ENCODE assay signal across 13 cellular contexts in the genomic region with DNA sequence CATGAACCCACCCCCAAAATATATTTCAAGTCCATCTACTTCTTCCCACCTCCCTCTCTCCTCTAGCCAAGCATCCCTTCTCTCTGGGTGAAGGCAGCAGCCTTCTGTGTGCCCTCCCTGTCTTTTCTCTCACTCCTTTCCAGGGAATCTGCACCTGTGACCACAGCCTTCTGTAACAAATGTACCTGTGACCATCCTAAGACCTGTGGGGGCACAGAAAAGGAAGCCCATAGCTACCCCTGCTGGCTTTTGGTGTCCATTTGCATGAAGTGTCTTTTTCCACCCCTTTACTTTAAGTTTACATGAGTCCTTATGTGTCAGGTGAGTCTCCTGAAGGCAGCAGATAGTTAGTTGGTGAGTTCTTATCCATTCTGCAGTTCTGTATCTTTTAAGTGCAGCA. TPM values are rescaled to one million over a fixed set of nuclear protein-coding genes. Genes with fewer than 3 reads are reported as not detected.
DNase-seq lines count a peak whose midpoint lies in the region; ATAC-seq and TF ChIP-seq lines count a peak whose summit lies in the region.
"Had no signal": no experiment of that assay in that cellular context is flagged by ENCODE, and none has a peak within 500 bp of the region (broad histone marks: within the 10 kb centered on the region; RNA-seq: fewer than 3 reads in every experiment).

No MANE protein-coding gene starts in this region.

- no peak for TF ChIP-seq POLR2A in uterus (IDR thresholded peaks at IDR 0.05)

- H3K4me3 ChIP-seq in GM23338 (no peak overlapping the region), liver (ENCODE audit: low read depth in 1 of 3, low read length in 3 of 3) (no peak overlapping the region), uterus (no peak overlapping the region)
- H3K4me3 ChIP-seq: cardiac muscle cell had no signal

- H3K9me3 ChIP-seq in T-helper 17 cell (ENCODE audit: control insufficient read depth, low read length, poor library complexity, severe bottlenecking) (no peaks in the 10 kb centered on the region), liver (ENCODE audit: control insufficient read depth in 4 of 4, low read length in 3 of 4) (no peaks in the 10 kb centered on the region), uterus (no peaks in the 10 kb centered on the region)

- H3K4me2 ChIP-seq in GM23338, result no peak overlapping the region

- no peaks in the 10 kb centered on the region for H3F3A ChIP-seq in GM23338 (replicated peaks; ENCODE audit: low read depth)

- H3K36me3 Mint-ChIP-seq in GM23338 (ENCODE audit: low read depth), result no peaks in the 10 kb centered on the region
- no peaks in the 10 kb centered on the region for H3K36me3 Mint-ChIP-seq in T-helper 17 cell (ENCODE audit: low read depth)
- H3K36me3 Mint-ChIP-seq: type B pancreatic cell had no signal

- H3K27ac ChIP-seq in GM23338 (ENCODE audit: low read depth), result no peak overlapping the region
- H3K27ac ChIP-seq in liver (ENCODE audit: low read depth in 1 of 2, low read length in 2 of 2), result no peak overlapping the region
- H3K27ac ChIP-seq in uterus, result no peak overlapping the region
- H3K27ac ChIP-seq: cardiac muscle cell, RWPE1 had no signal

- ATAC-seq in GM23338 (peak; percentile 61), T-helper 17 cell (no peak), GM19455 (IDR thresholded peaks at IDR 0.05; ENCODE audit: unreplicated experiment) (no peak), HG03469 (IDR thresholded peaks at IDR 0.05; ENCODE audit: unreplicated experiment) (no peak)

- TF ChIP-seq CTCF in GM23338 (conservative IDR thresholded peaks at IDR 0.05; ENCODE audit: low read depth in 2 of 2), result peak; percentile 41 to 62; a peak in 3 of 4 replicates
- TF ChIP-seq CTCF in liver (IDR thresholded peaks at IDR 0.05; ENCODE audit: low read depth, low read length, missing input control), result no peak
- TF ChIP-seq CTCF in uterus (IDR thresholded peaks at IDR 0.05), result peak in 1 of 4 experiments; percentile 8

- H3K27me3 Mint-ChIP-seq in GM23338 (ENCODE audit: insufficient read depth, low read depth, poor library complexity), result peaks cover 2% of the 10 kb centered on the region
- H3K27me3 Mint-ChIP-seq in T-helper 17 cell, result peaks cover 5% of the 10 kb centered on the region

- H3K27me3 ChIP-seq in GM23338 (ENCODE audit: insufficient read depth), result no peaks in the 10 kb centered on the region
- no peaks in the 10 kb centered on the region for H3K27me3 ChIP-seq in liver (ENCODE audit: control insufficient read depth in 4 of 4, insufficient read depth in 4 of 4, low read length in 3 of 4)
- no peaks in the 10 kb centered on the region for H3K27me3 ChIP-seq in uterus
- H3K27me3 ChIP-seq: cardiac muscle cell had no signal

- peaks cover 15% of the 10 kb centered on the region for H3K4me1 Mint-ChIP-seq in GM23338
- peaks cover 27% of the 10 kb centered on the region for H3K4me1 Mint-ChIP-seq in T-helper 17 cell

- TF ChIP-seq RAD21 in liver (IDR thresholded peaks at IDR 0.05), result peak; percentile 60 to 61

- no peaks in the 10 kb centered on the region for H3K9me2 ChIP-seq in GM23338 (ENCODE audit: insufficient read depth)

- H2AFZ ChIP-seq in GM23338, result no peak overlapping the region

- H3K9me3 Mint-ChIP-seq in GM23338, result no peaks in the 10 kb centered on the region

- H3K4me1 ChIP-seq in GM23338 (ENCODE audit: insufficient read depth), result no peaks in the 10 kb centered on the region
- peaks cover 0 to 2% (median 0%) of the 10 kb centered on the region in 4 donors for H3K4me1 ChIP-seq in liver (ENCODE audit: control insufficient read depth in 4 of 4, insufficient read depth in 4 of 4, low read length in 3 of 4)
- H3K4me1 ChIP-seq in uterus, result no peaks in the 10 kb centered on the region

- peak; percentile 5 for DNase-seq in NCI-H748 (lab: John Stamatoyannopoulos, UW; ENCODE audit: unreplicated experiment)
- no peak for DNase-seq in NCI-H748 treated with DMSO at 0.1 percent for 48 hours (lab: John Stamatoyannopoulos, UW)
- DNase-seq in GM23338 (ENCODE audit: low spot score), result peak; percentile 46
- no peak for DNase-seq in T-helper 17 cell
- no peak for DNase-seq in uterus
- DNase-seq: activated naive CD4-positive, alpha-beta T cell treated with anti-CD3 and anti-CD28 coated beads, Interleukin-2, amount 50 U/mL, for 16 hours; islet precursor cell had no signal

- H4K20me1 ChIP-seq in GM23338 (replicated peaks; ENCODE audit: insufficient read depth), result no peaks in the 10 kb centered on the region

- no peak overlapping the region for H3K27ac Mint-ChIP-seq in GM23338
- no peak overlapping the region for H3K27ac Mint-ChIP-seq in T-helper 17 cell
- H3K27ac Mint-ChIP-seq: type B pancreatic cell had no signal

- no peak overlapping the region for H3K9ac ChIP-seq in liver (ENCODE audit: low read depth in 1 of 2, low read length in 2 of 2)

- H3K36me3 ChIP-seq in GM23338 (ENCODE audit: insufficient read depth), result no peaks in the 10 kb centered on the region
- H3K36me3 ChIP-seq in liver (ENCODE audit: control insufficient read depth in 4 of 4, insufficient read depth in 3 of 4, low read depth in 1 of 4, low read length in 3 of 4), result no peaks in the 10 kb centered on the region
- no peaks in the 10 kb centered on the region for H3K36me3 ChIP-seq in uterus
- H3K36me3 ChIP-seq: cardiac muscle cell had no signal

- no peak overlapping the region for H3K4me3 Mint-ChIP-seq in GM23338
- peak overlapping the region; percentile 12 for H3K4me3 Mint-ChIP-seq in T-helper 17 cell
- H3K4me3 Mint-ChIP-seq: type B pancreatic cell had no signal

- H3K79me2 ChIP-seq in GM23338 (replicated peaks; ENCODE audit: insufficient read depth), result no peaks in the 10 kb centered on the region

- intact Hi-C loops in uterus (cut with DNase I; ENCODE audit: low total_unique reads), result no loop called here

TF ChIP-seq in liver, 16 proteins besides CTCF, POLR2A, EP300 and RAD21:
- TF ChIP-seq RXRA (IDR thresholded peaks at IDR 0.05) (no peak), HNF4A (conservative IDR thresholded peaks at IDR 0.05) (no peak), NR2F2 (IDR thresholded peaks at IDR 0.05) (no peak), HNF4G (IDR thresholded peaks at IDR 0.05) (no peak), SP1 (IDR thresholded peaks at IDR 0.05) (no peak), EGR1 (IDR thresholded peaks at IDR 0.05; ENCODE audit: low read depth in 2 of 2) (no peak)
- TF ChIP-seq, protein P1, sequence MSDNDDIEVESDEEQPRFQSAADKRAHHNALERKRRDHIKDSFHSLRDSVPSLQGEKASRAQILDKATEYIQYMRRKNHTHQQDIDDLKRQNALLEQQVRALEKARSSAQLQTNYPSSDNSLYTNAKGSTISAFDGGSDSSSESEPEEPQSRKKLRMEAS (IDR thresholded peaks at IDR 0.05), result no peak
- TF ChIP-seq, protein P2, sequence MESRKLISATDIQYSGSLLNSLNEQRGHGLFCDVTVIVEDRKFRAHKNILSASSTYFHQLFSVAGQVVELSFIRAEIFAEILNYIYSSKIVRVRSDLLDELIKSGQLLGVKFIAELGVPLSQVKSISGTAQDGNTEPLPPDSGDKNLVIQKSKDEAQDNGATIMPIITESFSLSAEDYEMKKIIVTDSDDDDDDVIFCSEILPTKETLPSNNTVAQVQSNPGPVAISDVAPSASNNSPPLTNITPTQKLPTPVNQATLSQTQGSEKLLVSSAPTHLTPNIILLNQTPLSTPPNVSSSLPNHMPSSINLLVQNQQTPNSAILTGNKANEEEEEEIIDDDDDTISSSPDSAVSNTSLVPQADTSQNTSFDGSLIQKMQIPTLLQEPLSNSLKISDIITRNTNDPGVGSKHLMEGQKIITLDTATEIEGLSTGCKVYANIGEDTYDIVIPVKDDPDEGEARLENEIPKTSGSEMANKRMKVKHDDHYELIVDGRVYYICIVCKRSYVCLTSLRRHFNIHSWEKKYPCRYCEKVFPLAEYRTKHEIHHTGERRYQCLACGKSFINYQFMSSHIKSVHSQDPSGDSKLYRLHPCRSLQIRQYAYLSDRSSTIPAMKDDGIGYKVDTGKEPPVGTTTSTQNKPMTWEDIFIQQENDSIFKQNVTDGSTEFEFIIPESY (IDR thresholded peaks at IDR 0.05), result no peak

RNA-seq across cellular contexts. Expression of gene TBXAS1, which starts 2.0 kb away (rescaled TPM):
- total RNA-seq in GM23338 (2014; rRNA removed; shearing (Covaris generic)), result 1.0 TPM in 1 of 2 replicates, not detected in the other
- polyA plus RNA-seq in GM23338 (2016; fragmentation: Nextera tagmentation; extraction: Ambion mirVana) (0.89 and 1.3 TPM in 2 replicates), liver (1 to 10 TPM; 4.1 to 9.0 TPM)
- total RNA-seq in T-helper 17 cell (10 to 100 TPM; 19.6 to 20.9 TPM), liver (10 to 100 TPM; 15.4 to 22.4 TPM), uterus (10 to 100 TPM in 2 of 4 donors, 1 to 10 TPM in 2; 6.6 to 14.3 (median 11.9) TPM)

RNA-seq across cellular contexts. Expression of gene HIPK2, which starts 49.2 kb away (rescaled TPM):
- total RNA-seq in GM23338 (2014; rRNA removed; shearing (Covaris generic)), result 13.8 and 16.9 TPM in 2 replicates
- polyA plus RNA-seq in GM23338 (2016; fragmentation: Nextera tagmentation; extraction: Ambion mirVana), result 5.9 and 7.3 TPM in 2 replicates
- 10 to 100 TPM; 36.9 to 42.9 TPM for total RNA-seq in T-helper 17 cell
- total RNA-seq in liver, result 10 to 100 TPM; 13.1 to 48.8 TPM
- 10 to 100 TPM; 15.1 to 18.1 TPM for polyA plus RNA-seq in liver
- total RNA-seq in uterus, result 10 to 100 TPM in 3 of 4 donors, 1 to 10 TPM in 1; 9.4 to 65.8 (median 19.2) TPM

Comparison
In these comparisons a context has a peak if more than half of its experiments do, and no peak if none do; other contexts are left out.
1. DNase-seq: peak in NCI-H748 (single experiment) and GM23338 (single experiment); none in NCI-H748 treated with DMSO at 0.1 percent for 48 hours (single experiment), T-helper 17 cell (0 of 3) and uterus (0 of 2).